Comparison of ENCODE assay signal across 29 cellular contexts in the genomic region with DNA sequence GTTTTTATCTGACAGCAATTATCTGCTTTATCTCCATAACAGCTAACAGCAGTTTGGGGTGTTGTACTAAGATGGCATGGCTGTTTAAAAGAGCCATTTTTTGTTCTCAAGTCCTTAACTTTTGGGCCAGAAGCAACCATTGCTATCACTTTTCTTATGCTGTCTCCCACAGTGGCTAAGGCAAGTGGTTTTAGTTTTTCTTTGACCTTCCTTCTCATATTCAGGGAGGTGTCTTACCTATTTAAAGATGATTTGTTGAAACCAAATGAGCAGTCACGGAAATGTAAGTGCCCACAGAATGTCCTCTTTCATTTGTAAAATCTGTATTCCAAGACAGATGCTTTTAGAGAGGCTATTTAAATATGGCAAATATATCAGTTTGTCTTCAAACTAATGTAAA.
"Had no signal": no experiment of that assay in that cellular context is flagged by ENCODE, and none has a peak within 500 bp of the region (broad histone marks: within the 10 kb centered on the region; RNA-seq: fewer than 3 reads in every experiment).

No MANE protein-coding gene starts in this region.

- H3K4me1 ChIP-seq: adrenal gland, body of pancreas, esophagus muscularis mucosa, foreskin keratinocyte, gastrocnemius medialis, heart left ventricle had no signal

- DNase-seq: activated CD4-positive, alpha-beta memory T cell treated with anti-CD3 and anti-CD28 coated beads for 36 hours; activated CD4-positive, alpha-beta T cell treated with anti-CD3 and anti-CD28 coated beads for 36 hours; activated CD4-positive, alpha-beta T cell treated with anti-CD3 and anti-CD28 coated beads, Interleukin-2, amount 10 ng/mL, durations not matched to agents 24 days and 14 days; activated CD4-positive, CD25-positive, alpha-beta regulatory T cell; activated CD4-positive, CD25-positive, alpha-beta regulatory T cell treated with anti-CD3 and anti-CD28 coated beads, Interleukin-2, amount 50 U/mL, for 72 hours; activated CD8-positive, alpha-beta memory T cell treated with anti-CD3 and anti-CD28 coated beads, Interleukin-2, amount 10 ng/mL, durations not matched to agents 7 days and 5 days; activated CD8-positive, alpha-beta memory T cell treated with anti-CD3 and anti-CD28 coated beads, Interleukin-2, amount 50 U/mL, for 4 hours; activated CD8-positive, alpha-beta T cell treated with anti-CD3 and anti-CD28 coated beads, Interleukin-2, amount 10 ng/mL, durations not matched to agents 7 days and 5 days; activated effector memory CD4-positive, alpha-beta T cell treated with anti-CD3 and anti-CD28 coated beads, Interleukin-2, amount 50 U/mL, for 16 hours; activated naive CD4-positive, alpha-beta T cell treated with anti-CD3 and anti-CD28 coated beads for 36 hours; activated naive CD8-positive, alpha-beta T cell treated with anti-CD3 and anti-CD28 coated beads for 36 hours; activated naive CD8-positive, alpha-beta T cell treated with anti-CD3 and anti-CD28 coated beads, Interleukin-2, amount 50 U/mL, for 24 hours; activated T-cell treated with anti-CD3 and anti-CD28 coated beads, Interleukin-2, amount 50 U/mL, for 1 hour; activated T-cell treated with anti-CD3 and anti-CD28 coated beads, Interleukin-2, amount 50 U/mL, for 48 hours; adrenal gland; amygdala; aorta; body of pancreas; caudate nucleus; cortex of kidney; dermis blood vessel endothelial cell; effector CD4-positive, alpha-beta T cell; effector memory CD8-positive, alpha-beta T cell; erythroblast; foreskin keratinocyte; gastrocnemius medialis; glutamatergic neuron; heart left ventricle had no signal

- H3K27ac ChIP-seq: adrenal gland, body of pancreas, esophagus muscularis mucosa, foreskin keratinocyte, gastrocnemius medialis, heart left ventricle had no signal

- H3K27me3 ChIP-seq: adrenal gland, body of pancreas, esophagus muscularis mucosa, foreskin keratinocyte, gastrocnemius medialis, heart left ventricle had no signal

- H3K36me3 ChIP-seq: adrenal gland, esophagus muscularis mucosa, gastrocnemius medialis, heart left ventricle had no signal

- H3K4me3 ChIP-seq: adrenal gland, body of pancreas, esophagus muscularis mucosa, gastrocnemius medialis, heart left ventricle had no signal

- H3K9me3 ChIP-seq: adrenal gland, body of pancreas, esophagus muscularis mucosa, gastrocnemius medialis, heart left ventricle had no signal
